8 cellular contexts compared by ENCODE assay signal in the genomic region with DNA sequence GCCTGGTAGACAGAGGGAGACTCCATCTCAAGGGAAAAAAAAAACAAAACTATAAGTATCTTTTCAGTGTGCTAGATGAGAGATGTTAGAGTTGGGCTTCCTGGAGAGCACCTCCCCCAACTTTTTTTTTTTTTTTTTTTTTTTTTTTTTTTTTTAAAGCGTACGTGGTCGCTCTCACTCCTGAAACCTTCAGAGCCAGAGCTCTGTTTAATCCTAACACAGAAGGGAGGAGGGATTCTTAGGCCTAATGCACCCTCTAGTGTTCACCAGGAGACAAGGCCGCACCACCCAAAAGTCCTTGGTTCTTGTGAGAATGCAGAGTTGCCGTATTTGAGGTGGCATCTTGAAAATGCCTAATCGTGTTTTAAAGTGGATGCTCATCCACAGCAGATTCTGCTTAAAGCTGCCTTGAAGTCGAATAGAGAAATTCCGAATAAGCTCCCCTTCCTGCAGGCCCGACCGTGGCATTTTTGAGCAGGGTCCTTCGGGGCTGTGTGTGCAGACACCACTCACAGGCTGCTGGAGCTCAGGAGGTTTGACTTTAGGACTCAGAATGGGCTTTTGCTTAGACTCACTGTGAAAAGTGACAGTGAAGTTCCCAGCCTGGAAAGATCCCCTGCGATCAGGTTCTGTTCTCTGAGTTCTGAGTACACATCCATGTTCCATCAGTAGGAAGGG.
A peak's percentile ranks its signal among the peaks of the same experiment; 100 is the strongest.
DNase-seq lines count a peak whose midpoint lies in the region; ATAC-seq, FAIRE-seq and TF ChIP-seq lines count a peak whose summit lies in the region.

No MANE protein-coding gene starts in this region.

- no peaks in the 10 kb centered on the region; the same call in 1 of the 2 replicates for H3K36me3 ChIP-seq in Caco-2 (ENCODE audit: control insufficient read depth, insufficient read depth, low read length)
- H3K36me3 ChIP-seq in bronchial epithelial cell (ENCODE audit: control insufficient read depth, insufficient read depth, low read length): no peaks in the 10 kb centered on the region
- peaks cover 0 to 3% of the 10 kb centered on the region in 2 experiments for H3K36me3 ChIP-seq in keratinocyte (ENCODE audit: control insufficient read depth in 2 of 2, extremely low read depth in 1 of 2, insufficient read depth in 2 of 2, low read length in 2 of 2)

- no peak overlapping the region for H3K4me2 ChIP-seq in keratinocyte (ENCODE audit: control insufficient read depth, extremely low read depth, insufficient read depth, low read depth, low read length)

- no peak overlapping the region for H2AFZ ChIP-seq in keratinocyte (ENCODE audit: control insufficient read depth, low read length)

- FAIRE-seq in bronchial epithelial cell (lab: Jason Lieb, UNC): no peak
- FAIRE-seq in keratinocyte (lab: Jason Lieb, UNC): peak; percentile 89

- peaks cover 5% of the 10 kb centered on the region for H3K4me1 Mint-ChIP-seq in Caco-2 (ENCODE audit: low read depth, unreplicated experiment)

- H3K9ac ChIP-seq in keratinocyte (ENCODE audit: control insufficient read depth, extremely low read depth, insufficient read depth, low read length): no peak overlapping the region

- no peaks in the 10 kb centered on the region for H3K9me1 ChIP-seq in keratinocyte (ENCODE audit: control insufficient read depth, extremely low read depth, insufficient read depth, low read length)

- H3K9me3 Mint-ChIP-seq in Caco-2 (ENCODE audit: unreplicated experiment): no peaks in the 10 kb centered on the region

- DNase-seq in Caco-2 (peak; percentile 65 to 69), NCI-H1105 treated with DMSO at 0.1 percent for 48 hours (lab: John Stamatoyannopoulos, UW) (peak; percentile 75), T-helper 1 cell (peak in 3 of 5 donors; percentile 28 to 40 (median 30)), bronchial epithelial cell (ENCODE audit: low read depth) (peak; percentile 73), keratinocyte (ENCODE audit: low read depth, low spot score) (peak; percentile 66)
- peak; percentile 48 for DNase-seq in stimulated activated CD4-positive, alpha-beta T cell treated with anti-CD3 and anti-CD28 coated beads, Interleukin-1b, Interleukin-23, amount 100 ng/mL, for 48 hours

- BruUV-seq in Caco-2 (replicated peaks; lab: Mats Ljungman, UMichigan): no TSS peak

- H3K4me3 ChIP-seq in Caco-2 (ENCODE audit: low read depth, low read length) (no peak overlapping the region), bronchial epithelial cell (ENCODE audit: low read depth, low read length) (no peak overlapping the region), keratinocyte (ENCODE audit: control insufficient read depth in 2 of 3, extremely low read depth in 1 of 3, insufficient read depth in 2 of 3, low read depth in 1 of 3, low read length in 3 of 3) (no peak overlapping the region)

- no peaks in the 10 kb centered on the region for H3K4me1 ChIP-seq in Caco-2
- H3K4me1 ChIP-seq in keratinocyte (ENCODE audit: control insufficient read depth, extremely low read depth, insufficient read depth, low read length): peaks cover 36% of the 10 kb centered on the region

- TF ChIP-seq CTCF in Caco-2 (IDR thresholded peaks at IDR 0.05; ENCODE audit: insufficient read depth in 1 of 2, low read depth in 1 of 2, low read length in 1 of 2, severe bottlenecking in 1 of 2, unreplicated experiment in 1 of 2): peak; percentile 58 to 63
- peak; percentile 84 for TF ChIP-seq CTCF in bronchial epithelial cell (IDR thresholded peaks at IDR 0.05; ENCODE audit: insufficient read depth, low read length, severe bottlenecking)
- TF ChIP-seq CTCF in keratinocyte (optimal IDR thresholded peaks at IDR 0.05 in 1 of 3, IDR thresholded peaks at IDR 0.05 in 1 of 3, conservative IDR thresholded peaks at IDR 0.05 in 1 of 3; ENCODE audit: extremely low read depth in 1 of 3, insufficient read depth in 2 of 3, low read length in 3 of 3): peak; percentile 72 to 87 (median 83)

- POLR2A ChIA-PET in Caco-2 (lab: Charles Lee): no interaction called here

- no peaks in the 10 kb centered on the region for H4K20me1 ChIP-seq in keratinocyte (ENCODE audit: control insufficient read depth, extremely low read depth, insufficient read depth, low read length)

- H3K27ac ChIP-seq in keratinocyte (ENCODE audit: control insufficient read depth, insufficient read depth, low read length): peak overlapping the region; percentile 37

- CTCF ChIA-PET in Caco-2 (lab: Charles Lee): interaction anchor here (0.5 to 1.3 kb wide), 18 partner anchors 19 to 610 kb away, joined by 3 to 23 read pairs (median 4); no protein-coding TSS in a partner anchor

- H3K9me3 ChIP-seq in Caco-2 (no peaks in the 10 kb centered on the region), keratinocyte (ENCODE audit: control insufficient read depth, low read depth, low read length) (no peaks in the 10 kb centered on the region)

- no peak overlapping the region for H3K4me3 Mint-ChIP-seq in Caco-2 (ENCODE audit: unreplicated experiment)

- H3K27me3 Mint-ChIP-seq in Caco-2 (ENCODE audit: insufficient read depth, unreplicated experiment): no peaks in the 10 kb centered on the region

- no peaks in the 10 kb centered on the region for H3K79me2 ChIP-seq in keratinocyte (ENCODE audit: control insufficient read depth, insufficient read depth, low read length)

- H3K27me3 ChIP-seq in Caco-2 (replicated peaks; ENCODE audit: control insufficient read depth, insufficient read depth, low read length) (no peaks in the 10 kb centered on the region), bronchial epithelial cell (ENCODE audit: control insufficient read depth, insufficient read depth, low read length) (no peaks in the 10 kb centered on the region), keratinocyte (ENCODE audit: control insufficient read depth, extremely low read depth, insufficient read depth, low read length) (no peaks in the 10 kb centered on the region)

- dilution Hi-C loops in keratinocyte (cut with MboI; ENCODE audit: extremely low pct_ligation_motif_present, low sequenced_read_pairs): no loop called here

- ATAC-seq in GM21576 (IDR thresholded peaks at IDR 0.05; ENCODE audit: unreplicated experiment): peak; percentile 63
- no peak for ATAC-seq in HG02938 (IDR thresholded peaks at IDR 0.05; ENCODE audit: unreplicated experiment)

- intact Hi-C loops in Caco-2 (cut with micrococcal nuclease; ENCODE audit: unreplicated experiment): loop anchor here (1.0 to 10.0 kb wide), 3 partner anchors 151 to 612 kb away; no protein-coding TSS in a partner anchor

- peaks cover 29% of the 10 kb centered on the region for H3K36me3 Mint-ChIP-seq in Caco-2 (ENCODE audit: insufficient read depth, unreplicated experiment)

- H3K27ac Mint-ChIP-seq in Caco-2 (ENCODE audit: unreplicated experiment): no peak overlapping the region
